In genomic region chr17:17719966-17720543, GRCh38 we compare ENCODE assay signal across 1 cellular context.
TF ChIP-seq lines count a peak whose summit lies in the region.

No MANE protein-coding gene starts in this region.

TF ChIP-seq in SK-N-SH, 30 proteins besides CTCF, POLR2A, EP300 and RAD21:
- TF ChIP-seq RFX5 (IDR thresholded peaks at IDR 0.05; ENCODE audit: low read length) (no peak), EZH2phosphoT487 (IDR thresholded peaks at IDR 0.05; ENCODE audit: borderline replicate concordance, low read depth) (no peak), FOSL2 (IDR thresholded peaks at IDR 0.05; ENCODE audit: borderline replicate concordance, low read depth) (no peak), TCF12 (IDR thresholded peaks at IDR 0.05) (no peak), POLR2AphosphoS5 (IDR thresholded peaks at IDR 0.05; ENCODE audit: low read depth, low read length) (no peak), YY1 (IDR thresholded peaks at IDR 0.05; ENCODE audit: low read depth) (no peak), PBX3 (IDR thresholded peaks at IDR 0.05) (no peak), TEAD4 (IDR thresholded peaks at IDR 0.05; ENCODE audit: borderline replicate concordance, insufficient read depth) (no peak)
TF ChIP-seq in SK-N-SH: peak in this region for 0.
